ENCODE assay signal across 8 cellular contexts in the genomic region with DNA sequence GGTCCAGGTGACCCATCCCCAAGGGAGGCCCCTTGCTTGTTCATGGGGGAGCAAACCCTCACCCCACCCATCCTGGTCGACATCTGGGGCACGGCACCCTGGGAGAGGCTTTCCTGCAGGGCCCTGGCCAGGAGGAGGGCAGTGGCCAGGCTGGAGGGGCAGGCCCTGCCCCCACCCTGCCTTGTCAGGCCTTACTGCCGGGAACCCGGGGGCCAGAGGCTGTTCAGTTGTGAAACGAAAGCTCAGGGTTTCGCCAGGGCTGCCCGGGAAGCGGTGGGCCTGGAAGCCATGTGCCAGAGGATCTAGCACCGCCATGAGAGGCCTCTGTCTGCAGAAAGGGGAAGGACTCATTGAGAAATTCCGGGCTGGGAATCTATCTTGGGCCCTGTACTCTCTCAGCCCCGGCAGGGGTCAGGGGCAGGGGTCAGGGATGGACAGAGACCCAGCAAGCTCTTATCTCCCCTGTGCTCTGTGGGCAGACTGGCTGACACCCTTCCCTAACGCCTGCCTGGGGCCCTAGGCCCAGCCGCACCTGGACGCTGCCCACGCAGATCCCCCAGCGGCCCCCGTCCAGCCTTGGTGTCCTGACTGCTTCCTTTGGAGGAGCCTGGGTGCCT. TPM values are rescaled to one million over a fixed set of nuclear protein-coding genes. Genes with fewer than 3 reads are reported as not detected.
DNase-seq lines count a peak whose midpoint lies in the region; ATAC-seq and TF ChIP-seq lines count a peak whose summit lies in the region.

No MANE protein-coding gene starts in this region.

- peaks cover 0 to 98% (median 63%) of the 10 kb centered on the region in 3 donors for H3K4me1 ChIP-seq in gastroesophageal sphincter

- peaks cover 13% of the 10 kb centered on the region for H3K36me3 ChIP-seq in GM06990 (ENCODE audit: control insufficient read depth, insufficient read depth, low read length)
- peaks cover 27% of the 10 kb centered on the region for H3K36me3 ChIP-seq in WERI-Rb-1
- H3K36me3 ChIP-seq in gastroesophageal sphincter, result peaks cover 0 to 32% of the 10 kb centered on the region in 2 donors

- ATAC-seq in gastroesophageal sphincter (no peak), sciatic nerve (peak; percentile 2), GM21529 (IDR thresholded peaks at IDR 0.05; ENCODE audit: unreplicated experiment) (no peak)

- no peak for TF ChIP-seq EP300 in gastroesophageal sphincter (IDR thresholded peaks at IDR 0.05)

- no peaks in the 10 kb centered on the region for H3K27me3 ChIP-seq in GM06990 (replicated peaks; ENCODE audit: control insufficient read depth, insufficient read depth, low read length)
- H3K27me3 ChIP-seq in WERI-Rb-1 (ENCODE audit: insufficient read depth, low read depth, severe bottlenecking), result no peaks in the 10 kb centered on the region
- no peaks in the 10 kb centered on the region for H3K27me3 ChIP-seq in gastroesophageal sphincter

- no peak for TF ChIP-seq CTCF in GM06990 (IDR thresholded peaks at IDR 0.05; ENCODE audit: insufficient read depth, low read length, poor library complexity, severe bottlenecking)
- TF ChIP-seq CTCF in WERI-Rb-1 (IDR thresholded peaks at IDR 0.05; ENCODE audit: low read depth, low read length), result no peak
- TF ChIP-seq CTCF in gastroesophageal sphincter (IDR thresholded peaks at IDR 0.05), result no peak

- H3K27ac ChIP-seq in WERI-Rb-1, result peak overlapping the region; percentile 16
- peak overlapping the region; percentile 4 to 98 (median 96) for H3K27ac ChIP-seq in gastroesophageal sphincter

- H3K9me3 ChIP-seq in WERI-Rb-1 (ENCODE audit: severe bottlenecking) (no peaks in the 10 kb centered on the region), gastroesophageal sphincter (no peaks in the 10 kb centered on the region)

- H3K4me3 ChIP-seq in GM06990 (replicated peaks; ENCODE audit: low read depth, low read length), result no peak overlapping the region
- no peak overlapping the region for H3K4me3 ChIP-seq in WERI-Rb-1 (ENCODE audit: low read depth, low read length)
- H3K4me3 ChIP-seq in gastroesophageal sphincter, result peak overlapping the region in 1 of 2 donors; percentile 35

- no CpG with 5 or more reads among the region's 17 CpGs for WGBS in gastroesophageal sphincter (ENCODE audit: low coverage in 1 of 2), 2 donors

- intact Hi-C loops in sciatic nerve (cut with DNase I), result no loop called here

- no peak for TF ChIP-seq POLR2A in gastroesophageal sphincter (IDR thresholded peaks at IDR 0.05)

- DNase-seq in GM06990 (ENCODE audit: extremely low read depth, insufficient read length), result peak; percentile 37
- DNase-seq in WERI-Rb-1, result no peak
- DNase-seq in sciatic nerve (ENCODE audit: low spot score), result peak; percentile 78
- no peak for DNase-seq in stimulated activated naive CD4-positive, alpha-beta T cell (lab: John Stamatoyannopoulos, UW)
- no peak for DNase-seq in NCI-H1436 (lab: John Stamatoyannopoulos, UW)
- no peak for DNase-seq in DMS79 treated with DMSO at 0.1 percent for 48 hours (lab: John Stamatoyannopoulos, UW)

RNA-seq across cellular contexts. Expression of a gene that starts 6.3 kb away (rescaled TPM):
- total RNA-seq in gastroesophageal sphincter (10 to 100 TPM; 30.0 to 58.3 (median 46.4) TPM), sciatic nerve (62.2 TPM)

RNA-seq across cellular contexts. Expression of a gene that starts 45.7 kb away (rescaled TPM):
- total RNA-seq in gastroesophageal sphincter (not detected), sciatic nerve (not detected)

RNA-seq across cellular contexts. Expression of a gene that starts 48.4 kb away (rescaled TPM):
- total RNA-seq in gastroesophageal sphincter (10 to 100 TPM; 21.9 to 36.2 (median 30.9) TPM), sciatic nerve (35.8 TPM)

RNA-seq across cellular contexts. Expression of a gene that starts 48.6 kb away (rescaled TPM):
- total RNA-seq in gastroesophageal sphincter (10 to 100 TPM; 18.8 to 30.0 (median 22.6) TPM), sciatic nerve (13.6 TPM)

Comparison
In these comparisons a context has a peak if more than half of its experiments do, and no peak if none do; other contexts are left out.
1. DNase-seq: peak in GM06990 (single experiment) and sciatic nerve (single experiment); none in WERI-Rb-1 (single experiment), stimulated activated naive CD4-positive, alpha-beta T cell (0 of 6), NCI-H1436 (single experiment) and DMS79 treated with DMSO at 0.1 percent for 48 hours (single experiment).